ENCODE assay signal across 27 cellular contexts in the genomic region with DNA sequence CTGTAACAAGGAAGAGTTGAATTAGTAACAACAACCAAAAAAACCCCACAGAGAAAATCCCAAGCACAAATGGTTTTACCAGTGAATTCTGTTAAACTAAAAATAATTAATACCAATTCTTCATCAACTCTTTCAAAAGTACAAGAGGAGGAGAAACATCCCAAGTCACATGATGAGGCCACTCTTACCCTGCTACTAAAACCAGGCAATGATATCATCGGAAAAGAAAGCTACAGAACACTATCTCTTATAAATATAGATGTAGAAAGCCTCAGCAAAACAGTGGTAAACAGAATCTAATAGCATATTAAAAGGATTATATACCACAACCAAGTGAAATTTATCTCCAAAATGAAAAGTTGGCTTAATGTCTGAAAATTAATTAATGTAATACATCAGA.
DNase-seq lines count a peak whose midpoint lies in the region; ATAC-seq and FAIRE-seq lines count a peak whose summit lies in the region.
"Had no signal": no experiment of that assay in that cellular context is flagged by ENCODE, and none has a peak within 500 bp of the region (broad histone marks: within the 10 kb centered on the region; RNA-seq: fewer than 3 reads in every experiment).

No MANE protein-coding gene starts in this region.

- FAIRE-seq in islet of Langerhans (lab: Jason Lieb, UNC) (peak; percentile 9), frontal cortex (lab: Jason Lieb, UNC) (no peak)
- FAIRE-seq: A204.1, D721Med had no signal

- no peak for DNase-seq in left ventricle myocardium superior
- no peak for DNase-seq in left cardiac atrium
- no peak for DNase-seq in frontal cortex (ENCODE audit: low spot score in 2 of 2)
- DNase-seq: 8988T; ACHN; AML-193; BE2C; C1 segment of cervical spinal cord; Caco-2; Calu3; CD4-positive, alpha-beta memory T cell; CD4-positive, alpha-beta T cell; CD4-positive, CD25-positive, alpha-beta regulatory T cell; CD8-positive, alpha-beta memory T cell; CD8-positive, alpha-beta T cell; COR-L47; DMS 273 treated with DMSO at 0.1 percent for 48 hours; DMS153; DMS53; DMS79; DMS79 treated with DMSO at 0.1 percent for 48 hours; DND-41; EL had no signal

- peak; percentile 62 for ATAC-seq in left ventricle myocardium superior
- ATAC-seq in left cardiac atrium, result no peak
- ATAC-seq: A549; CD8-positive, alpha-beta T cell had no signal

- intact Hi-C loops in left ventricle myocardium superior (cut with micrococcal nuclease), result no loop called here
- intact Hi-C loops in left cardiac atrium (cut with DNase I), result no loop called here
